ENCODE assay signal across 22 cellular contexts in genomic region chr19:21323000-21323399, GRCh38. TPM values are rescaled to one million over a fixed set of nuclear protein-coding genes. Genes with fewer than 3 reads are reported as not detected.
A peak's percentile ranks its signal among the peaks of the same experiment; 100 is the strongest.
DNase-seq lines count a peak whose midpoint lies in the region; ATAC-seq, FAIRE-seq and TF ChIP-seq lines count a peak whose summit lies in the region.
"Had no signal": no experiment of that assay in that cellular context is flagged by ENCODE, and none has a peak within 500 bp of the region (broad histone marks: within the 10 kb centered on the region; RNA-seq: fewer than 3 reads in every experiment).

No MANE protein-coding gene starts in this region.

- H3K9me3 ChIP-seq in adrenal gland (replicated peaks in 1 of 3) (no peaks in the 10 kb centered on the region), iPS-20b (ENCODE audit: insufficient read depth, low read depth, low read length) (peaks cover 8% of the 10 kb centered on the region; the same call in 1 of the 2 replicates), skeletal muscle tissue (ENCODE audit: control insufficient read depth in 3 of 3, low read length in 3 of 3) (no peaks in the 10 kb centered on the region), OCI-LY7 (ENCODE audit: low read length) (peaks cover 29% of the 10 kb centered on the region; the same call in 1 of the 2 replicates), PC-3 (ENCODE audit: low read length) (peaks cover 34% of the 10 kb centered on the region)
- H3K9me3 ChIP-seq: ovary, suprapubic skin had no signal

- CTCF ChIA-PET in OCI-LY7 (lab: Charles Lee; ENCODE audit: unreplicated experiment) (interaction anchor here (0.6 kb wide), 1 partner anchor 754 kb away, joined by 3 read pairs; no protein-coding TSS in a partner anchor), PC-3 (lab: Charles Lee) (no interaction called here)

- no TSS peak for BruUV-seq in OCI-LY7 (replicated peaks; lab: Mats Ljungman, UMichigan)
- BruUV-seq in PC-3 (replicated peaks; lab: Mats Ljungman, UMichigan): no TSS peak

- no peak overlapping the region for H3K4me2 ChIP-seq in OCI-LY7 (ENCODE audit: low read length)
- H3K4me2 ChIP-seq in PC-3 (ENCODE audit: low read length): no peak overlapping the region

- peak; percentile 36 for FAIRE-seq in H54 (lab: Jason Lieb, UNC)

- ATAC-seq in GM21576 (IDR thresholded peaks at IDR 0.05; ENCODE audit: unreplicated experiment) (no peak), PC-3 (no peak)
- ATAC-seq: activated CD8-positive, alpha-beta T cell treated with anti-CD3 and anti-CD28 coated beads, Interleukin-2, amount 10 ng/mL, durations not matched to agents 7 days and 5 days; activated T-cell treated with anti-CD3 and anti-CD28 coated beads, Interleukin-2, amount 50 U/mL, for 72 hours; esophagus mucosa had no signal

- no peak for TF ChIP-seq POLR2A in H54 (IDR thresholded peaks at IDR 0.05; ENCODE audit: low read depth, low read length)
- TF ChIP-seq POLR2A in adrenal gland (IDR thresholded peaks at IDR 0.05): no peak

- TF ChIP-seq CTCF in adrenal gland (IDR thresholded peaks at IDR 0.05): no peak
- TF ChIP-seq CTCF in OCI-LY7 (conservative IDR thresholded peaks at IDR 0.05; ENCODE audit: low read length): no peak
- TF ChIP-seq CTCF in PC-3 (conservative IDR thresholded peaks at IDR 0.05; ENCODE audit: low read depth, low read length): no peak

- H3K9ac ChIP-seq in iPS-20b (ENCODE audit: low read depth, low read length) (peak overlapping the region; percentile 36; the same call in 1 of the 2 replicates), skeletal muscle tissue (ENCODE audit: low read depth in 1 of 3, low read length in 3 of 3) (no peak overlapping the region), PC-3 (ENCODE audit: low read length) (no peak overlapping the region)

- H3K79me2 ChIP-seq in OCI-LY7 (ENCODE audit: insufficient read depth, low read depth, low read length) (peaks cover 85% of the 10 kb centered on the region), PC-3 (ENCODE audit: low read length) (peaks cover 53% of the 10 kb centered on the region)

- intact Hi-C loops in adrenal gland (cut with DNase I) (no loop called here), OCI-LY7 (cut with micrococcal nuclease; ENCODE audit: unreplicated experiment) (loop anchor here (10.0 kb wide), 1 partner anchor 548 kb away; the partner anchor contains the start of gene ZNF66), PC-3 (cut with micrococcal nuclease) (loop anchor here (10.0 kb wide), 1 partner anchor 112 kb away; no protein-coding TSS in a partner anchor)

- POLR2A ChIA-PET in OCI-LY7 (lab: Charles Lee) (interaction anchor here (0.6 to 0.9 kb wide), 2 partner anchors 15 to 85 kb away, joined by 3 read pairs; no protein-coding TSS in a partner anchor), PC-3 (lab: Charles Lee; ENCODE audit: unreplicated experiment) (no interaction called here)

- DNase-seq in H54 (ENCODE audit: insufficient read length, low spot score): no peak
- DNase-seq in adrenal gland: no peak
- DNase-seq in OCI-LY7 (ENCODE audit: low spot score): no peak
- DNase-seq in PC-3: no peak
- DNase-seq in stimulated activated naive CD4-positive, alpha-beta T cell (lab: John Stamatoyannopoulos, UW): no peak
- DNase-seq: activated CD8-positive, alpha-beta T cell treated with anti-CD3 and anti-CD28 coated beads, Interleukin-2, amount 10 ng/mL, durations not matched to agents 7 days and 5 days; activated naive CD8-positive, alpha-beta T cell treated with anti-CD3 and anti-CD28 coated beads, Interleukin-2, amount 10 ng/mL, durations not matched to agents 7 days and 5 days; activated T-cell treated with anti-CD3 and anti-CD28 coated beads, Interleukin-2, amount 50 U/mL, for 72 hours; CD4-positive, alpha-beta memory T cell; DMS79; MG63; naive B cell; NCI-H146; NCI-H82; Peyer's patch; stimulated activated CD4-positive, alpha-beta T cell treated with anti-CD3 and anti-CD28 coated beads, Interleukin-4, amount 100 ng/mL, for 4 hours had no signal

- H2AFZ ChIP-seq in OCI-LY7 (ENCODE audit: low read length): no peak overlapping the region
- no peak overlapping the region for H2AFZ ChIP-seq in PC-3 (ENCODE audit: low read length)

- H3K27me3 ChIP-seq in adrenal gland: no peaks in the 10 kb centered on the region
- H3K27me3 ChIP-seq in iPS-20b (ENCODE audit: insufficient read depth, low read length): no peaks in the 10 kb centered on the region
- H3K27me3 ChIP-seq in skeletal muscle tissue (ENCODE audit: control insufficient read depth in 3 of 3, insufficient read depth in 3 of 3, low read length in 3 of 3): no peaks in the 10 kb centered on the region
- no peaks in the 10 kb centered on the region for H3K27me3 ChIP-seq in PC-3 (ENCODE audit: low read length)
- H3K27me3 ChIP-seq: MG63, ovary, Peyer's patch, suprapubic skin had no signal

- 45 to 49% (median 48%) methylated on average over 2 of the region's 2 CpGs for WGBS in adrenal gland, 4 donors

- H4K20me1 ChIP-seq in OCI-LY7 (ENCODE audit: insufficient read depth, low read length): no peaks in the 10 kb centered on the region
- H4K20me1 ChIP-seq in PC-3 (ENCODE audit: low read length): no peaks in the 10 kb centered on the region

- H3K27ac ChIP-seq in adrenal gland: peak overlapping the region in 3 of 5 donors; percentile 26 to 42 (median 28)
- no peak overlapping the region for H3K27ac ChIP-seq in iPS-20b (ENCODE audit: low read length)
- H3K27ac ChIP-seq in skeletal muscle tissue (ENCODE audit: low read depth, low read length): peak overlapping the region; percentile 20
- H3K27ac ChIP-seq in OCI-LY7 (ENCODE audit: low read depth, low read length, poor library complexity, severe bottlenecking): no peak overlapping the region
- H3K27ac ChIP-seq in PC-3 (ENCODE audit: low read length): no peak overlapping the region
- H3K27ac ChIP-seq: Peyer's patch had no signal

- H3K4me1 ChIP-seq in adrenal gland (replicated peaks in 1 of 2) (peaks cover 19 to 20% of the 10 kb centered on the region in 2 donors), iPS-20b (ENCODE audit: insufficient read depth, low read length) (peaks cover 15% of the 10 kb centered on the region; the same call in 1 of the 2 replicates), skeletal muscle tissue (ENCODE audit: control insufficient read depth in 3 of 3, insufficient read depth in 3 of 3, low read length in 3 of 3) (peaks cover 2 to 4% (median 2%) of the 10 kb centered on the region in 3 donors), OCI-LY7 (ENCODE audit: insufficient read depth, low read length, poor library complexity, severe bottlenecking) (peaks cover 6% of the 10 kb centered on the region), PC-3 (ENCODE audit: insufficient read depth, low read length) (no peaks in the 10 kb centered on the region)

- H3K36me3 ChIP-seq in adrenal gland (replicated peaks in 1 of 2) (peaks cover 0 to 8% of the 10 kb centered on the region in 2 donors), iPS-20b (ENCODE audit: insufficient read depth, low read depth, low read length) (peaks cover 26% of the 10 kb centered on the region), skeletal muscle tissue (ENCODE audit: control insufficient read depth in 3 of 3, insufficient read depth in 3 of 3, low read length in 3 of 3) (peaks cover 0 to 6% (median 2%) of the 10 kb centered on the region in 3 donors), OCI-LY7 (ENCODE audit: insufficient read depth, low read length) (peaks cover 75% of the 10 kb centered on the region), PC-3 (ENCODE audit: low read depth, low read length) (peaks cover 81% of the 10 kb centered on the region)
- H3K36me3 ChIP-seq: ovary had no signal

- no peaks in the 10 kb centered on the region for H3F3A ChIP-seq in PC-3 (ENCODE audit: low read length, unreplicated experiment)

- H3K4me3 ChIP-seq in adrenal gland: no peak overlapping the region
- H3K4me3 ChIP-seq in iPS-20b (ENCODE audit: low read length): no peak overlapping the region
- H3K4me3 ChIP-seq in skeletal muscle tissue (ENCODE audit: low read length in 3 of 3): no peak overlapping the region
- H3K4me3 ChIP-seq in OCI-LY7 (ENCODE audit: low read depth, low read length, poor library complexity, severe bottlenecking): no peak overlapping the region
- H3K4me3 ChIP-seq in PC-3 (ENCODE audit: low read length): no peak overlapping the region
- H3K4me3 ChIP-seq: MG63, ovary, Peyer's patch, suprapubic skin had no signal

- H3K9me2 ChIP-seq in OCI-LY7 (ENCODE audit: insufficient read depth, low read length) (no peaks in the 10 kb centered on the region), PC-3 (replicated peaks; ENCODE audit: low read length) (no peaks in the 10 kb centered on the region)

RNA-seq across cellular contexts. Expression of gene ZNF708, which starts 6.2 kb away (rescaled TPM):
- total RNA-seq in adrenal gland: 10 to 100 TPM in 6 of 8 donors, 1 to 10 TPM in 2; 4.4 to 26.3 (median 11.1) TPM
- polyA plus RNA-seq in adrenal gland: 10 to 100 TPM in 1 of 3 donors, 1 to 10 TPM in 2; 2.8 to 11.3 (median 5.8) TPM
- 7.3 TPM for total RNA-seq in skeletal muscle tissue
- total RNA-seq in OCI-LY7 (2014; rRNA removed; shearing (Covaris generic)): 26.5 and 38.2 TPM in 2 replicates
- 19.3 and 21.7 TPM in 2 replicates for total RNA-seq in OCI-LY7 (2022)
- 4.2 and 7.3 TPM in 2 replicates for total RNA-seq in PC-3 (2014; rRNA removed)

RNA-seq across cellular contexts. Expression of gene ZNF738, which starts 35.8 kb away (rescaled TPM):
- total RNA-seq in adrenal gland: 1 to 10 TPM; 2.8 to 8.5 (median 4.8) TPM
- polyA plus RNA-seq in adrenal gland: 1 to 10 TPM; 3.7 to 9.3 (median 4.3) TPM
- 15.7 TPM for total RNA-seq in skeletal muscle tissue
- total RNA-seq in OCI-LY7 (2014; rRNA removed; shearing (Covaris generic)): 57.0 and 85.0 TPM in 2 replicates
- 47.9 and 50.9 TPM in 2 replicates for total RNA-seq in OCI-LY7 (2022)
- 6.0 and 8.1 TPM in 2 replicates for total RNA-seq in PC-3 (2014; rRNA removed)

Comparison
In these comparisons a context has a peak if more than half of its experiments do, and no peak if none do; other contexts are left out.
1. H3K27ac ChIP-seq: peak in adrenal gland (3 of 5) and skeletal muscle tissue (single experiment); none in iPS-20b (single experiment), OCI-LY7 (single experiment) and PC-3 (single experiment).
2. intact Hi-C loops: an anchor here in OCI-LY7 (10.0 kb wide) and PC-3 (10.0 kb wide); none called in adrenal gland.